ENCODE assay signal across 16 cellular contexts in genomic region chr3:187976361-187976900, GRCh38.
DNase-seq lines count a peak whose midpoint lies in the region; ATAC-seq and TF ChIP-seq lines count a peak whose summit lies in the region.
"Had no signal": no experiment of that assay in that cellular context is flagged by ENCODE, and none has a peak within 500 bp of the region (broad histone marks: within the 10 kb centered on the region; RNA-seq: fewer than 3 reads in every experiment).

No MANE protein-coding gene starts in this region.

- peak overlapping the region; percentile 24 to 66 (median 27) for H3K27ac ChIP-seq in thyroid gland
- H3K27ac ChIP-seq: gastroesophageal sphincter had no signal

- H3K4me3 Mint-ChIP-seq in activated CD4-positive, alpha-beta T cell treated with anti-CD3 and anti-CD28 coated beads, Interleukin-2, amount 10 ng/mL, durations not matched to agents 24 days and 14 days, result peak overlapping the region; percentile 38
- H3K4me3 Mint-ChIP-seq in central memory CD8-positive, alpha-beta T cell, result no peak overlapping the region
- H3K4me3 Mint-ChIP-seq: immature natural killer cell had no signal

- H3K36me3 ChIP-seq in thyroid gland, result no peaks in the 10 kb centered on the region
- H3K36me3 ChIP-seq: BE2C, gastroesophageal sphincter had no signal

- H3K27me3 ChIP-seq in thyroid gland, result no peaks in the 10 kb centered on the region
- H3K27me3 ChIP-seq: BE2C, gastroesophageal sphincter had no signal

- H3K36me3 Mint-ChIP-seq in activated CD4-positive, alpha-beta T cell treated with anti-CD3 and anti-CD28 coated beads, Interleukin-2, amount 10 ng/mL, durations not matched to agents 24 days and 14 days (ENCODE audit: low read depth), result peaks cover 8% of the 10 kb centered on the region
- no peaks in the 10 kb centered on the region for H3K36me3 Mint-ChIP-seq in central memory CD8-positive, alpha-beta T cell (ENCODE audit: insufficient read depth)
- H3K36me3 Mint-ChIP-seq: immature natural killer cell had no signal

- DNase-seq in stimulated activated CD4-positive, alpha-beta T cell treated with anti-CD3 and anti-CD28 coated beads, Interleukin-15, amount 100 ng/mL, for 24 hours, result peak; percentile 66
- no peak for DNase-seq in stimulated activated CD4-positive, alpha-beta T cell treated with anti-CD3 and anti-CD28 coated beads, Interleukin-12 subunit alpha, Interleukin-12 subunit beta, amount 100 ng/mL, for 4 hours
- DNase-seq in activated CD4-positive, alpha-beta T cell treated with anti-CD3 and anti-CD28 coated beads, Interleukin-2, amount 10 ng/mL, durations not matched to agents 24 days and 14 days, result no peak
- no peak for DNase-seq in central memory CD8-positive, alpha-beta T cell (ENCODE audit: low spot score in 2 of 2)
- DNase-seq in thyroid gland, result peak; percentile 35 to 43
- no peak for DNase-seq in KBM-7
- no peak for DNase-seq in NCI-H510A treated with DMSO at 0.1 percent for 48 hours (lab: John Stamatoyannopoulos, UW)
- DNase-seq: BE2C, GOT3, immature natural killer cell, NCI-H526, T-helper 9 cell had no signal

- TF ChIP-seq POLR2A in thyroid gland (IDR thresholded peaks at IDR 0.05), result no peak

- H3K9me3 ChIP-seq in thyroid gland, result no peaks in the 10 kb centered on the region
- H3K9me3 ChIP-seq: BE2C had no signal

- peaks cover 3% of the 10 kb centered on the region for H3K9me3 Mint-ChIP-seq in activated CD4-positive, alpha-beta T cell treated with anti-CD3 and anti-CD28 coated beads, Interleukin-2, amount 10 ng/mL, durations not matched to agents 24 days and 14 days
- no peaks in the 10 kb centered on the region for H3K9me3 Mint-ChIP-seq in central memory CD8-positive, alpha-beta T cell
- H3K9me3 Mint-ChIP-seq: immature natural killer cell had no signal

- no peaks in the 10 kb centered on the region for H3K27me3 Mint-ChIP-seq in activated CD4-positive, alpha-beta T cell treated with anti-CD3 and anti-CD28 coated beads, Interleukin-2, amount 10 ng/mL, durations not matched to agents 24 days and 14 days
- no peaks in the 10 kb centered on the region for H3K27me3 Mint-ChIP-seq in central memory CD8-positive, alpha-beta T cell

- H3K4me1 ChIP-seq in thyroid gland, result peaks cover 6 to 16% of the 10 kb centered on the region in 2 donors
- H3K4me1 ChIP-seq: BE2C, gastroesophageal sphincter had no signal

- intact Hi-C loops in activated CD4-positive, alpha-beta T cell treated with anti-CD3 and anti-CD28 coated beads, Interleukin-2, amount 10 ng/mL, durations not matched to agents 24 days and 14 days (cut with micrococcal nuclease), result loop anchor here (1.0 to 10.0 kb wide), 14 partner anchors 10 to 941 kb away; partner anchors contain the start of gene LPP
- intact Hi-C loops in thyroid gland (cut with DNase I), result no loop called here

- in situ Hi-C loops in KBM-7 (cut with MboI; ENCODE audit: low pct_unique_long_range_greater_than_20kb, low sequenced_read_pairs), result no loop called here

- WGBS in thyroid gland, 2 donors, result 49 to 63% methylated on average over 6 of the region's 6 CpGs

- TF ChIP-seq CTCF in thyroid gland (IDR thresholded peaks at IDR 0.05), result no peak

- no peak overlapping the region for H3K4me3 ChIP-seq in thyroid gland (replicated peaks in 1 of 3)
- H3K4me3 ChIP-seq: gastroesophageal sphincter, K562, smooth muscle cell had no signal

- no peak for ATAC-seq in central memory CD8-positive, alpha-beta T cell (replicated peaks; ENCODE audit: extremely low read depth, poor library complexity, severe bottlenecking)
- ATAC-seq in GM18517 (IDR thresholded peaks at IDR 0.05; ENCODE audit: unreplicated experiment), result no peak
- ATAC-seq: gastroesophageal sphincter, K562 had no signal

- H3K4me1 Mint-ChIP-seq in activated CD4-positive, alpha-beta T cell treated with anti-CD3 and anti-CD28 coated beads, Interleukin-2, amount 10 ng/mL, durations not matched to agents 24 days and 14 days, result peaks cover 69% of the 10 kb centered on the region
- peaks cover 57% of the 10 kb centered on the region for H3K4me1 Mint-ChIP-seq in central memory CD8-positive, alpha-beta T cell

- H3K27ac Mint-ChIP-seq in activated CD4-positive, alpha-beta T cell treated with anti-CD3 and anti-CD28 coated beads, Interleukin-2, amount 10 ng/mL, durations not matched to agents 24 days and 14 days, result peak overlapping the region; percentile 94
- H3K27ac Mint-ChIP-seq in central memory CD8-positive, alpha-beta T cell (ENCODE audit: low read depth), result peak overlapping the region; percentile 87

Comparison
In these comparisons a context has a peak if more than half of its experiments do, and no peak if none do; other contexts are left out.
1. DNase-seq: peak in stimulated activated CD4-positive, alpha-beta T cell treated with anti-CD3 and anti-CD28 coated beads, Interleukin-15, amount 100 ng/mL, for 24 hours (single experiment) and thyroid gland (2 of 2); none in stimulated activated CD4-positive, alpha-beta T cell treated with anti-CD3 and anti-CD28 coated beads, Interleukin-12 subunit alpha, Interleukin-12 subunit beta, amount 100 ng/mL, for 4 hours (single experiment), activated CD4-positive, alpha-beta T cell treated with anti-CD3 and anti-CD28 coated beads, Interleukin-2, amount 10 ng/mL, durations not matched to agents 24 days and 14 days (single experiment), central memory CD8-positive, alpha-beta T cell (0 of 2), KBM-7 (single experiment) and NCI-H510A treated with DMSO at 0.1 percent for 48 hours (single experiment).